In genomic region chrX:70921709-70922352, GRCh38 we compare ENCODE assay signal across 34 cellular contexts. TPM values are rescaled to one million over a fixed set of nuclear protein-coding genes. Genes with fewer than 3 reads are reported as not detected.
DNase-seq lines count a peak whose midpoint lies in the region; ATAC-seq, FAIRE-seq and TF ChIP-seq lines count a peak whose summit lies in the region.
"Had no signal": no experiment of that assay in that cellular context is flagged by ENCODE, and none has a peak within 500 bp of the region (broad histone marks: within the 10 kb centered on the region; RNA-seq: fewer than 3 reads in every experiment).

No MANE protein-coding gene starts in this region.

- H2AFZ ChIP-seq in GM23338 (no peak overlapping the region), MM.1S (ENCODE audit: low read length) (peak overlapping the region; percentile 36)

- H3K9me2 ChIP-seq in GM23338 (ENCODE audit: insufficient read depth) (no peaks in the 10 kb centered on the region), MM.1S (replicated peaks; ENCODE audit: insufficient read depth, low read length) (no peaks in the 10 kb centered on the region)

- H3K4me1 Mint-ChIP-seq in GM23338: peaks cover 33% of the 10 kb centered on the region
- H3K4me1 Mint-ChIP-seq: activated B cell treated with CpG ODN at 0.5 μM for 24 hours had no signal

- H3K4me2 ChIP-seq in GM23338 (peak overlapping the region; percentile 50), MM.1S (ENCODE audit: low read depth, low read length) (peak overlapping the region; percentile 73)

- H3K9me3 ChIP-seq in MM.1S (replicated peaks; ENCODE audit: insufficient read depth, low read length) (no peaks in the 10 kb centered on the region), kidney (ENCODE audit: control insufficient read depth in 1 of 2, low read length in 2 of 2) (no peaks in the 10 kb centered on the region)
- H3K9me3 ChIP-seq: HAP-1, mucosa of descending colon, tibial nerve had no signal

- intact Hi-C loops in kidney (cut with DNase I): no loop called here

- peaks cover 12% of the 10 kb centered on the region for H3K4me1 ChIP-seq in GM23338 (ENCODE audit: insufficient read depth)
- H3K4me1 ChIP-seq in MM.1S (ENCODE audit: low read length): 0 out of 2 replicates have a peak, but pooled peaks cover 4% of the 10 kb centered on the region
- H3K4me1 ChIP-seq in kidney (ENCODE audit: control insufficient read depth in 1 of 2, insufficient read depth in 1 of 2, low read depth in 1 of 2, low read length in 2 of 2): no peaks in the 10 kb centered on the region
- H3K4me1 ChIP-seq: tibial nerve had no signal

- TF ChIP-seq CTCF in GM23338 (conservative IDR thresholded peaks at IDR 0.05; ENCODE audit: low read depth in 2 of 2) (no peak), MM.1S (IDR thresholded peaks at IDR 0.05; ENCODE audit: low read length) (no peak), kidney (IDR thresholded peaks at IDR 0.05; ENCODE audit: borderline replicate concordance, extremely low read depth, insufficient read depth) (no peak)

- peak; percentile 94 for FAIRE-seq in kidney (lab: Jason Lieb, UNC)
- FAIRE-seq: bronchial epithelial cell had no signal

- H3F3A ChIP-seq in GM23338 (replicated peaks; ENCODE audit: low read depth): no peaks in the 10 kb centered on the region
- no peaks in the 10 kb centered on the region; the same call in 1 of the 2 replicates for H3F3A ChIP-seq in MM.1S (ENCODE audit: insufficient read depth, low read length)

- H3K36me3 ChIP-seq in GM23338 (ENCODE audit: insufficient read depth) (peaks cover 6% of the 10 kb centered on the region; the same call in 1 of the 2 replicates), MM.1S (replicated peaks; ENCODE audit: insufficient read depth, low read length) (no peaks in the 10 kb centered on the region), kidney (ENCODE audit: control insufficient read depth in 1 of 2, insufficient read depth in 2 of 2, low read length in 2 of 2) (no peaks in the 10 kb centered on the region)
- H3K36me3 ChIP-seq: tibial nerve had no signal

- H3K4me3 ChIP-seq in GM23338 (0 out of 2 replicates have a peak overlapping the region, but pooled peaks have one; percentile 17), MM.1S (ENCODE audit: low read length) (peak overlapping the region; percentile 37; the same call in 1 of the 2 replicates), kidney (ENCODE audit: low read length in 2 of 2) (no peak overlapping the region)
- H3K4me3 ChIP-seq: HAP-1, lung, mucosa of descending colon, tibial nerve had no signal

- H3K36me3 Mint-ChIP-seq in GM23338 (ENCODE audit: low read depth): peaks cover 29% of the 10 kb centered on the region
- H3K36me3 Mint-ChIP-seq: natural killer cell treated with Interleukin-12 subunit alpha and Interleukin-12 subunit beta and Interleukin-15 and Interleukin-18, amount 100 ng/mL, for 72 hours had no signal

- H3K4me3 Mint-ChIP-seq in GM23338: peak overlapping the region; percentile 37
- H3K4me3 Mint-ChIP-seq: activated B cell treated with CpG ODN at 0.5 μM for 24 hours; activated naive CD4-positive, alpha-beta T cell treated with anti-CD3 and anti-CD28 coated beads for 36 hours; activated T-cell treated with anti-CD3 and anti-CD28 coated beads, Interleukin-2, amount 50 U/mL, for 72 hours; natural killer cell treated with Interleukin-12 subunit alpha and Interleukin-12 subunit beta and Interleukin-15 and Interleukin-18, amount 100 ng/mL, for 72 hours had no signal

- H3K27ac ChIP-seq in GM23338 (ENCODE audit: low read depth) (peak overlapping the region; percentile 98), MM.1S (ENCODE audit: low read length) (peak overlapping the region; percentile 39; the same call in 1 of the 2 replicates), kidney (ENCODE audit: low read depth in 2 of 2, low read length in 2 of 2) (no peak overlapping the region)
- H3K27ac ChIP-seq: tibial nerve had no signal

- H4K20me1 ChIP-seq in GM23338 (replicated peaks; ENCODE audit: insufficient read depth) (no peaks in the 10 kb centered on the region), MM.1S (ENCODE audit: insufficient read depth, low read length) (no peaks in the 10 kb centered on the region)

- H3K9ac ChIP-seq in MM.1S (ENCODE audit: low read length): no peak overlapping the region
- H3K9ac ChIP-seq in kidney (ENCODE audit: low read length in 2 of 2): no peak overlapping the region

- DNase-seq in GM23338 (ENCODE audit: low spot score) (peak; percentile 41), MM.1S (peak; percentile 12), kidney (no peak), H4 (ENCODE audit: low spot score) (no peak), NCI-H524 treated with DMSO at 0.1 percent for 48 hours (lab: John Stamatoyannopoulos, UW) (no peak)
- DNase-seq in activated T-cell treated with anti-CD3 and anti-CD28 coated beads, Interleukin-2, amount 50 U/mL, for 48 hours: no peak
- DNase-seq in stimulated activated CD4-positive, alpha-beta T cell treated with anti-CD3 and anti-CD28 coated beads, Interleukin-2, amount 100 ng/mL, for 48 hours: no peak
- DNase-seq: activated B cell treated with CpG ODN at 0.5 μM for 24 hours; activated CD4-positive, alpha-beta T cell treated with anti-CD3 and anti-CD28 coated beads, Interleukin-2, amount 50 U/mL, for 1 hour; activated naive CD4-positive, alpha-beta T cell treated with anti-CD3 and anti-CD28 coated beads for 36 hours; activated T-cell treated with anti-CD3 and anti-CD28 coated beads, Interleukin-2, amount 50 U/mL, for 72 hours; amygdala; DMS153; effector memory CD4-positive, alpha-beta T cell; erythroblast; glutamatergic neuron; IMR-90; mucosa of descending colon; NCI-H1048; NCI-H1694 treated with DMSO at 0.1 percent for 48 hours; NCI-H2171; NCI-H524; SW 1271 had no signal

- H3K79me2 ChIP-seq in GM23338 (replicated peaks; ENCODE audit: insufficient read depth): no peaks in the 10 kb centered on the region
- H3K79me2 ChIP-seq in MM.1S (ENCODE audit: low read length): no peaks in the 10 kb centered on the region

- no peaks in the 10 kb centered on the region for H3K9me3 Mint-ChIP-seq in GM23338
- H3K9me3 Mint-ChIP-seq: activated B cell treated with CpG ODN at 0.5 μM for 24 hours; activated naive CD4-positive, alpha-beta T cell treated with anti-CD3 and anti-CD28 coated beads for 36 hours; activated T-cell treated with anti-CD3 and anti-CD28 coated beads, Interleukin-2, amount 50 U/mL, for 72 hours; natural killer cell treated with Interleukin-12 subunit alpha and Interleukin-12 subunit beta and Interleukin-15 and Interleukin-18, amount 100 ng/mL, for 72 hours had no signal

- H3K27me3 ChIP-seq in GM23338 (ENCODE audit: insufficient read depth) (no peaks in the 10 kb centered on the region), MM.1S (replicated peaks; ENCODE audit: insufficient read depth, low read length) (no peaks in the 10 kb centered on the region)

- peak; percentile 70 for ATAC-seq in GM18868 (IDR thresholded peaks at IDR 0.05; ENCODE audit: unreplicated experiment)
- ATAC-seq in GM23338: peak; percentile 35; the same call in 2 of the 3 replicates
- ATAC-seq: activated T-cell treated with anti-CD3 and anti-CD28 coated beads, Interleukin-2, amount 50 U/mL, for 72 hours; mucosa of descending colon; natural killer cell treated with Interleukin-12 subunit alpha and Interleukin-12 subunit beta and Interleukin-15 and Interleukin-18, amount 100 ng/mL, for 72 hours had no signal

- peak overlapping the region; percentile 95 for H3K27ac Mint-ChIP-seq in GM23338
- H3K27ac Mint-ChIP-seq: activated B cell treated with CpG ODN at 0.5 μM for 24 hours; activated naive CD4-positive, alpha-beta T cell treated with anti-CD3 and anti-CD28 coated beads for 36 hours; activated T-cell treated with anti-CD3 and anti-CD28 coated beads, Interleukin-2, amount 50 U/mL, for 72 hours; natural killer cell treated with Interleukin-12 subunit alpha and Interleukin-12 subunit beta and Interleukin-15 and Interleukin-18, amount 100 ng/mL, for 72 hours had no signal

- H3K27me3 Mint-ChIP-seq in GM23338 (ENCODE audit: insufficient read depth, low read depth, poor library complexity): peaks cover 2% of the 10 kb centered on the region

TF ChIP-seq in GM23338, 12 proteins besides CTCF, POLR2A, EP300 and RAD21 (continues in another document):
- TF ChIP-seq REST (IDR thresholded peaks at IDR 0.05; ENCODE audit: unreplicated experiment) (no peak), JUNB (IDR thresholded peaks at IDR 0.05; ENCODE audit: unreplicated experiment) (no peak), ZNF331 (CRISPR knock-in tag; IDR thresholded peaks at IDR 0.05; ENCODE audit: low read depth) (no peak), POLR2AphosphoS5 (IDR thresholded peaks at IDR 0.05; ENCODE audit: low read depth) (no peak)

RNA-seq across cellular contexts. Expression of gene SLC7A3, which starts 9.1 kb away (rescaled TPM):
- 301 and 325 TPM in 2 replicates for total RNA-seq in GM23338 (2014; rRNA removed; shearing (Covaris generic))
- 153 and 157 TPM in 2 replicates for polyA plus RNA-seq in GM23338 (2016; fragmentation: Nextera tagmentation; extraction: Ambion mirVana)
- not detected for total RNA-seq in kidney
- polyA plus RNA-seq in kidney (ENCODE audit: insufficient read depth, low read depth, low replicate concordance): not detected
- total RNA-seq in H4 (2014; rRNA removed; shearing (Covaris generic)): not detected in 2 replicates
- total RNA-seq: activated B cell treated with CpG ODN at 0.5 μM for 24 hours; bronchial epithelial cell; G401; IMR-90; natural killer cell treated with Interleukin-12 subunit alpha and Interleukin-12 subunit beta and Interleukin-15 and Interleukin-18, amount 100 ng/mL, for 72 hours; osteoblast had no signal
- polyA plus RNA-seq: BJ, IMR-90, lung had no signal

RNA-seq across cellular contexts. Expression of gene TEX11, which starts 13.3 kb away (rescaled TPM):
- 0.85 and 1.0 TPM in 2 replicates for total RNA-seq in GM23338 (2014; rRNA removed; shearing (Covaris generic))
- 0.28 and 0.60 TPM in 2 replicates for polyA plus RNA-seq in GM23338 (2016; fragmentation: Nextera tagmentation; extraction: Ambion mirVana)
- 0.28 TPM for total RNA-seq in kidney
- polyA plus RNA-seq in kidney (ENCODE audit: insufficient read depth, low read depth, low replicate concordance): not detected
- not detected in 2 replicates for total RNA-seq in H4 (2014; rRNA removed; shearing (Covaris generic))
- total RNA-seq: activated B cell treated with CpG ODN at 0.5 μM for 24 hours; activated naive CD4-positive, alpha-beta T cell treated with anti-CD3 and anti-CD28 coated beads for 36 hours; bronchial epithelial cell; G401; IMR-90; kidney epithelial cell; lung; natural killer cell treated with Interleukin-12 subunit alpha and Interleukin-12 subunit beta and Interleukin-15 and Interleukin-18, amount 100 ng/mL, for 72 hours; osteoblast; skeletal muscle tissue; tibial nerve had no signal
- polyA plus RNA-seq: BJ, IMR-90, lung had no signal

Comparison
In these comparisons a context has a peak if more than half of its experiments do, and no peak if none do; other contexts are left out.
1. DNase-seq: peak in GM23338 (single experiment) and MM.1S (single experiment); none in kidney (single experiment), H4 (single experiment), NCI-H524 treated with DMSO at 0.1 percent for 48 hours (single experiment), activated T-cell treated with anti-CD3 and anti-CD28 coated beads, Interleukin-2, amount 50 U/mL, for 48 hours (0 of 2) and stimulated activated CD4-positive, alpha-beta T cell treated with anti-CD3 and anti-CD28 coated beads, Interleukin-2, amount 100 ng/mL, for 48 hours (0 of 2).
2. H3K27ac ChIP-seq: peak in GM23338 (single experiment) and MM.1S (single experiment); none in kidney (0 of 2).
3. H3K4me3 ChIP-seq: peak in GM23338 (single experiment) and MM.1S (single experiment); none in kidney (0 of 2).
4. RNA of gene SLC7A3, which starts 9.1 kb away (total RNA-seq): 301 to 325 TPM in GM23338; not detected in kidney (single experiment) and not detected in H4; every median in the first group is over 100 times any median in the second.